Comparison of ENCODE assay signal across 1 cellular context in genomic region chr20:62618622-62619529, GRCh38.
TF ChIP-seq lines count a peak whose summit lies in the region.

No MANE protein-coding gene starts in this region.

TF ChIP-seq in GM23338, 12 proteins besides CTCF, POLR2A, EP300 and RAD21 (continued from another document):
- TF ChIP-seq REST (IDR thresholded peaks at IDR 0.05; ENCODE audit: unreplicated experiment) = no peak
- no peak for TF ChIP-seq EZH2 (IDR thresholded peaks at IDR 0.05; ENCODE audit: low read depth, unreplicated experiment)
- no peak for TF ChIP-seq ZNF114 (CRISPR knock-in tag; IDR thresholded peaks at IDR 0.05)
TF ChIP-seq in GM23338: peak in this region for 0.
